In the genomic region with DNA sequence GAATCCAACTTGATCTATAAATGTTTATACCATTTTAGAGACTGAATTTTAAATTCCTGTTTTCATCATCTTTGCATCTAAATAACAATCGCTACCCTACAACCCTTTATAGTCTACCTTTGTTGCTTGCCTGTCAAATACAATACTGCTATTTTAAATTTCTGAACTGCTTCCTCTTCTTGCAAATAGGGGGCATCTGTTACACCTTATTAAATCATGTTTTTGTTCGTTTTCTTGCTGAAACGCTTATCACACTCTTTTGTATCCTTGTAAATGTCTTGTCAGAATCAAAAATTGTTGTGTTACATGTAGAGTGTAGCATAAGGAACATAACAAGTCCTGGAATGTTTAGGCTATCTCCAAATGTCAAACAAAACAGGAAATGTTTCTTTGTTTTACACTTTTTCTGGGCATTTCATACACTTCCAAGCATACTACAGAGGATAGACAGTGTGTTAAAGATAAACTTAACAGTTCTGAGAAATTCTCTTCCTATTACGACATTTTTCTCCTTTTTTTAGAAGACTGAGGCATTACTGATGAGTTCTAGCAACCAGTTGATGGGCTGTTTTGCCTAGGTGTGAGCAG, we compare ENCODE assay signal across 27 cellular contexts.
DNase-seq lines count a peak whose midpoint lies in the region; ATAC-seq, FAIRE-seq and TF ChIP-seq lines count a peak whose summit lies in the region.
"Had no signal": no experiment of that assay in that cellular context is flagged by ENCODE, and none has a peak within 500 bp of the region (broad histone marks: within the 10 kb centered on the region; RNA-seq: fewer than 3 reads in every experiment).

No MANE protein-coding gene starts in this region.

- no TSS peak for BruUV-seq in endothelial cell of umbilical vein (replicated peaks; lab: Mats Ljungman, UMichigan)

- H3K9ac ChIP-seq in HUES6 (ENCODE audit: low read length), result no peak overlapping the region
- H3K9ac ChIP-seq in endothelial cell of umbilical vein (replicated peaks; ENCODE audit: extremely low read depth, insufficient read depth, low read length), result peak overlapping the region; percentile 4
- no peak overlapping the region for H3K9ac ChIP-seq in neural progenitor cell

- ATAC-seq in left lobe of liver (no peak), GM18907 (IDR thresholded peaks at IDR 0.05; ENCODE audit: unreplicated experiment) (no peak), HG02763 (IDR thresholded peaks at IDR 0.05; ENCODE audit: unreplicated experiment) (no peak)
- ATAC-seq: activated CD8-positive, alpha-beta T cell treated with anti-CD3 and anti-CD28 coated beads for 36 hours; gastrocnemius medialis had no signal

- H3K27ac Mint-ChIP-seq in neural progenitor cell, result no peak overlapping the region
- H3K27ac Mint-ChIP-seq: activated CD8-positive, alpha-beta T cell treated with anti-CD3 and anti-CD28 coated beads for 36 hours; CD4-positive, alpha-beta T cell; progenitor cell of endocrine pancreas had no signal

- peaks cover 3% of the 10 kb centered on the region for H3K9me1 ChIP-seq in endothelial cell of umbilical vein (replicated peaks; ENCODE audit: control insufficient read depth, extremely low read depth, insufficient read depth, low read length)

- TF ChIP-seq CTCF in endothelial cell of umbilical vein (IDR thresholded peaks at IDR 0.05; ENCODE audit: extremely low read depth in 1 of 2, insufficient read depth in 1 of 2, low read depth in 1 of 2, low read length in 2 of 2) (peak in 1 of 2 donors; percentile 8), neural progenitor cell (IDR thresholded peaks at IDR 0.05) (peak; percentile 6)

- peak overlapping the region; percentile 66 for H3K4me2 ChIP-seq in endothelial cell of umbilical vein (ENCODE audit: insufficient read depth, low read length)
- no peak overlapping the region for H3K4me2 ChIP-seq in neural progenitor cell
- H3K4me2 ChIP-seq: PC-9 had no signal

- FAIRE-seq in endothelial cell of umbilical vein (lab: Jason Lieb, UNC), result peak; percentile 52
- FAIRE-seq: keratinocyte, TTC549 had no signal

- DNase-seq in OCI-M1 (lab: John Stamatoyannopoulos, UW) (peak; percentile 74), endothelial cell of umbilical vein (ENCODE audit: low read depth, low spot score) (peak; percentile 83), neural progenitor cell (ENCODE audit: low spot score) (no peak), left lobe of liver (ENCODE audit: low spot score) (no peak)
- DNase-seq in stimulated activated naive CD4-positive, alpha-beta T cell (lab: John Stamatoyannopoulos, UW), result no peak
- DNase-seq: activated CD4-positive, CD25-positive, alpha-beta regulatory T cell treated with anti-CD3 and anti-CD28 coated beads, Interleukin-2, amount 50 U/mL, for 72 hours; activated CD8-positive, alpha-beta T cell treated with anti-CD3 and anti-CD28 coated beads for 36 hours; CD4-positive, alpha-beta T cell; effector CD4-positive, alpha-beta T cell; gastrocnemius medialis; GOT3; hypothalamus; Karpas-422; NCI-H1092 treated with DMSO at 0.1 percent for 48 hours; NCI-H187 treated with DMSO at 0.1 percent for 48 hours; PC-9; SHP77 treated with DMSO at 0.1 percent for 48 hours; T-helper 1 cell; upper lobe of left lung had no signal

- H2AFZ ChIP-seq in endothelial cell of umbilical vein (ENCODE audit: low read depth, low read length), result peak overlapping the region; percentile 76
- H2AFZ ChIP-seq in neural progenitor cell (replicated peaks), result peak overlapping the region; percentile 74
- H2AFZ ChIP-seq: PC-9 had no signal

- CTCF ChIA-PET in endothelial cell of umbilical vein (lab: Charles Lee), result interaction anchor here (0.8 kb wide), 1 partner anchor 209 kb away, joined by 3 read pairs; no protein-coding TSS in a partner anchor

- no peaks in the 10 kb centered on the region for H3F3A ChIP-seq in neural progenitor cell (ENCODE audit: low read depth)

- POLR2A ChIA-PET in endothelial cell of umbilical vein (lab: Charles Lee), result no interaction called here

- peaks cover 11% of the 10 kb centered on the region for H3K9me3 Mint-ChIP-seq in neural progenitor cell

- H3K9me3 ChIP-seq in HUES6 (ENCODE audit: control insufficient read depth, insufficient read depth, low read depth, low read length), result peaks cover 3% of the 10 kb centered on the region; the same call in 1 of the 2 replicates
- H3K9me3 ChIP-seq in endothelial cell of umbilical vein (replicated peaks; ENCODE audit: control insufficient read depth, insufficient read depth, low read length), result no peaks in the 10 kb centered on the region
- peaks cover 6% of the 10 kb centered on the region for H3K9me3 ChIP-seq in neural progenitor cell (ENCODE audit: low read depth)
- H3K9me3 ChIP-seq: gastrocnemius medialis had no signal

- no peaks in the 10 kb centered on the region for H3K36me3 ChIP-seq in HUES6 (ENCODE audit: control insufficient read depth, insufficient read depth, low read length)
- H3K36me3 ChIP-seq in endothelial cell of umbilical vein (ENCODE audit: control insufficient read depth in 2 of 2, extremely low read depth in 1 of 2, insufficient read depth in 2 of 2, low read length in 2 of 2), result no peaks in the 10 kb centered on the region
- H3K36me3 ChIP-seq in neural progenitor cell, result no peaks in the 10 kb centered on the region
- H3K36me3 ChIP-seq: gastrocnemius medialis, upper lobe of left lung had no signal

- H3K27ac ChIP-seq in HUES6 (ENCODE audit: low read depth, low read length) (0 out of 2 replicates have a peak overlapping the region, but pooled peaks have one; percentile 29), endothelial cell of umbilical vein (ENCODE audit: insufficient read depth, low read depth, low read length) (peak overlapping the region; percentile 32), neural progenitor cell (no peak overlapping the region)
- H3K27ac ChIP-seq: gastrocnemius medialis, PC-9, upper lobe of left lung had no signal

- intact Hi-C loops in endothelial cell of umbilical vein (cut with micrococcal nuclease), result loop anchor here (1.0 kb wide), 1 partner anchor 37 kb away; no protein-coding TSS in a partner anchor

- H3K4me3 Mint-ChIP-seq in neural progenitor cell, result no peak overlapping the region
- H3K4me3 Mint-ChIP-seq: activated CD8-positive, alpha-beta T cell treated with anti-CD3 and anti-CD28 coated beads for 36 hours; CD4-positive, alpha-beta T cell; neural crest cell had no signal

- no peaks in the 10 kb centered on the region for H3K79me2 ChIP-seq in endothelial cell of umbilical vein (ENCODE audit: control insufficient read depth, insufficient read depth, low read length)
- H3K79me2 ChIP-seq in neural progenitor cell (ENCODE audit: low read depth), result no peaks in the 10 kb centered on the region

- H3K27me3 ChIP-seq in HUES6 (ENCODE audit: control insufficient read depth, insufficient read depth, low read length), result no peaks in the 10 kb centered on the region
- H3K27me3 ChIP-seq in endothelial cell of umbilical vein (ENCODE audit: control insufficient read depth in 2 of 2, insufficient read depth in 2 of 2, low read length in 2 of 2), result no peaks in the 10 kb centered on the region
- H3K27me3 ChIP-seq in neural progenitor cell, result no peaks in the 10 kb centered on the region
- H3K27me3 ChIP-seq: gastrocnemius medialis, upper lobe of left lung had no signal

- H3K4me3 ChIP-seq in HUES6 (ENCODE audit: low read depth, low read length) (no peak overlapping the region), endothelial cell of umbilical vein (replicated peaks in 1 of 3; ENCODE audit: insufficient read depth in 1 of 3, low read depth in 1 of 3, low read length in 3 of 3) (no peak overlapping the region), neural progenitor cell (no peak overlapping the region)
- H3K4me3 ChIP-seq: gastrocnemius medialis, lung, PC-9, upper lobe of left lung had no signal

- peaks cover 3% of the 10 kb centered on the region for H3K27me3 Mint-ChIP-seq in neural progenitor cell (ENCODE audit: insufficient read depth, low read depth)
- H3K27me3 Mint-ChIP-seq: activated CD8-positive, alpha-beta T cell treated with anti-CD3 and anti-CD28 coated beads for 36 hours; CD4-positive, alpha-beta T cell; progenitor cell of endocrine pancreas had no signal

- no peaks in the 10 kb centered on the region for H3K36me3 Mint-ChIP-seq in neural progenitor cell

- dilution Hi-C loops in endothelial cell of umbilical vein (cut with MboI; ENCODE audit: extremely low pct_ligation_motif_present, low sequenced_read_pairs), result no loop called here

- H3K4me1 ChIP-seq in HUES6 (ENCODE audit: control insufficient read depth, insufficient read depth, low read length), result peaks cover 13% of the 10 kb centered on the region; the same call in 1 of the 2 replicates
- peaks cover 13% of the 10 kb centered on the region for H3K4me1 ChIP-seq in endothelial cell of umbilical vein (ENCODE audit: control insufficient read depth, extremely low read depth, insufficient read depth, low read length)
- no peaks in the 10 kb centered on the region for H3K4me1 ChIP-seq in neural progenitor cell
- H3K4me1 ChIP-seq: gastrocnemius medialis, upper lobe of left lung had no signal

- H4K20me1 ChIP-seq in endothelial cell of umbilical vein (replicated peaks; ENCODE audit: control insufficient read depth, extremely low read depth, insufficient read depth, low read length), result no peaks in the 10 kb centered on the region
- no peaks in the 10 kb centered on the region for H4K20me1 ChIP-seq in neural progenitor cell (ENCODE audit: low read depth)

- TF ChIP-seq POLR2A in endothelial cell of umbilical vein (IDR thresholded peaks at IDR 0.05; ENCODE audit: low read depth, low read length), result no peak

- no peaks in the 10 kb centered on the region for H3K4me1 Mint-ChIP-seq in neural progenitor cell

TF ChIP-seq in endothelial cell of umbilical vein, 7 proteins besides CTCF, POLR2A, EP300 and RAD21:
- TF ChIP-seq JUN (IDR thresholded peaks at IDR 0.05; ENCODE audit: borderline replicate concordance, insufficient read depth, insufficient read length, low read depth), result peak; percentile 16
- no peak for TF ChIP-seq MYC (IDR thresholded peaks at IDR 0.05; ENCODE audit: low read depth, low read length)

Comparison
In these comparisons a context has a peak if more than half of its experiments do, and no peak if none do; other contexts are left out.
1. DNase-seq: peak in OCI-M1 (single experiment) and endothelial cell of umbilical vein (single experiment); none in neural progenitor cell (single experiment), left lobe of liver (single experiment) and stimulated activated naive CD4-positive, alpha-beta T cell (0 of 6).